ENCODE assay signal across 35 cellular contexts in the genomic region with DNA sequence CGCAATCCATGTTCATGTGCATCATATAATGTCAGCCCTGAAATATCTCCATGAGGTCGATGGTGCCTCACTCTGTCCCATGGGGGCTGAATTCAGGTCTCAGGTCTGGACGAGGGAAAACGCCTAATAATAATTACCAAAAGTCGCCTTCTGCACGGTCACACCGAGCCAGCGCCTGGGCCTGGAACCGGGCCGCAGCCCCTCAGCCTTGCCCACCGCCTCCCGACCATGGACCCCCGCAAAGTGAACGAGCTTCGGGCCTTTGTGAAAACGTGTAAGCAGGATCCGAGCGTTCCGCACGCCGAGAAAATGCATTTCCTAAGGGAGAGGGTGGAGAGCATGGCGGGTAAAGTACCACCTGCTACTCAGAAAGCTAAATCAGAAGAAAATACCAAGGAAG. TPM values are rescaled to one million over a fixed set of nuclear protein-coding genes. Genes with fewer than 3 reads are reported as not detected.
"Had no signal": no experiment of that assay in that cellular context is flagged by ENCODE, and none has a peak within 500 bp of the region (broad histone marks: within the 10 kb centered on the region; RNA-seq: fewer than 3 reads in every experiment).

No MANE protein-coding gene starts in this region.

- H3K36me3 ChIP-seq: colonic mucosa, esophagus squamous epithelium, gastrocnemius medialis, heart right ventricle, left lung, lower lobe of right lung had no signal

- H3K4me1 ChIP-seq: colonic mucosa, gastrocnemius medialis had no signal

- ATAC-seq: effector memory CD8-positive, alpha-beta T cell; esophagus mucosa; gastrocnemius medialis; heart right ventricle; left cardiac atrium; left lung; left ventricle myocardium superior; lower lobe of right lung; mucosa of descending colon had no signal

- H3K27ac Mint-ChIP-seq: dendritic cell treated with granulocyte-macrophage colony-stimulating factor and Interleukin-4, amounts not matched to agents 40 ng/mL and 50 ng/mL, for 4 days; effector memory CD8-positive, alpha-beta T cell; endodermal cell; mesothelial cell of epicardium had no signal

- H3K4me3 Mint-ChIP-seq: dendritic cell treated with granulocyte-macrophage colony-stimulating factor and Interleukin-4, amounts not matched to agents 40 ng/mL and 50 ng/mL, for 4 days; effector memory CD8-positive, alpha-beta T cell; endodermal cell; mesothelial cell of epicardium; naive B cell had no signal

- H3K36me3 Mint-ChIP-seq: mesothelial cell of epicardium, naive B cell had no signal

- H3K9me3 ChIP-seq: colonic mucosa, esophagus squamous epithelium, gastrocnemius medialis, heart right ventricle, left lung, lower lobe of right lung, mucosa of descending colon had no signal

- H3K9me3 Mint-ChIP-seq: dendritic cell treated with granulocyte-macrophage colony-stimulating factor and Interleukin-4, amounts not matched to agents 40 ng/mL and 50 ng/mL, for 4 days; effector memory CD8-positive, alpha-beta T cell; endodermal cell; mesothelial cell of epicardium; naive B cell had no signal

- FAIRE-seq: endometrium, islet of Langerhans, keratinocyte had no signal

- H3K27ac ChIP-seq: colonic mucosa, epithelial cell of prostate, esophagus squamous epithelium, gastrocnemius medialis, heart right ventricle, left lung, lower lobe of right lung had no signal

- H3K27me3 ChIP-seq: colonic mucosa, gastrocnemius medialis had no signal

- H3K4me3 ChIP-seq: colonic mucosa, esophagus squamous epithelium, gastrocnemius medialis, heart right ventricle, left lung, lower lobe of right lung, mucosa of descending colon had no signal

- DNase-seq: colonic mucosa; cortex of kidney; effector CD8-positive, alpha-beta T cell; effector memory CD8-positive, alpha-beta T cell; endodermal cell; erythroblast; esophagus squamous epithelium; foreskin fibroblast; foreskin melanocyte; gastrocnemius medialis; glutamatergic neuron; head of caudate nucleus; heart right ventricle; hippocampal formation; left cardiac atrium; left lung; left ventricle myocardium superior; lower lobe of right lung; mesenchymal stem cell; naive B cell had no signal

RNA-seq across cellular contexts. Expression of a gene that starts 18.8 kb away (rescaled TPM):
- total RNA-seq: dermis microvascular lymphatic vessel endothelial cell, glomerular endothelial cell, left cardiac atrium, left ventricle myocardium superior, lung microvascular endothelial cell, mesenteric fat pad, mucosa of descending colon, myocyte had no signal
- polyA plus RNA-seq: heart right ventricle had no signal

RNA-seq across cellular contexts. Expression of a gene that starts 21.3 kb away (rescaled TPM):
- total RNA-seq: colonic mucosa, dermis microvascular lymphatic vessel endothelial cell, esophagus mucosa, esophagus squamous epithelium, glomerular endothelial cell, kidney epithelial cell, left ventricle myocardium superior, lower leg skin, lower lobe of right lung, lung microvascular endothelial cell, mesenteric fat pad, mucosa of descending colon, myocyte had no signal
- polyA plus RNA-seq: keratinocyte had no signal
